ENCODE assay signal across 8 cellular contexts in the genomic region with DNA sequence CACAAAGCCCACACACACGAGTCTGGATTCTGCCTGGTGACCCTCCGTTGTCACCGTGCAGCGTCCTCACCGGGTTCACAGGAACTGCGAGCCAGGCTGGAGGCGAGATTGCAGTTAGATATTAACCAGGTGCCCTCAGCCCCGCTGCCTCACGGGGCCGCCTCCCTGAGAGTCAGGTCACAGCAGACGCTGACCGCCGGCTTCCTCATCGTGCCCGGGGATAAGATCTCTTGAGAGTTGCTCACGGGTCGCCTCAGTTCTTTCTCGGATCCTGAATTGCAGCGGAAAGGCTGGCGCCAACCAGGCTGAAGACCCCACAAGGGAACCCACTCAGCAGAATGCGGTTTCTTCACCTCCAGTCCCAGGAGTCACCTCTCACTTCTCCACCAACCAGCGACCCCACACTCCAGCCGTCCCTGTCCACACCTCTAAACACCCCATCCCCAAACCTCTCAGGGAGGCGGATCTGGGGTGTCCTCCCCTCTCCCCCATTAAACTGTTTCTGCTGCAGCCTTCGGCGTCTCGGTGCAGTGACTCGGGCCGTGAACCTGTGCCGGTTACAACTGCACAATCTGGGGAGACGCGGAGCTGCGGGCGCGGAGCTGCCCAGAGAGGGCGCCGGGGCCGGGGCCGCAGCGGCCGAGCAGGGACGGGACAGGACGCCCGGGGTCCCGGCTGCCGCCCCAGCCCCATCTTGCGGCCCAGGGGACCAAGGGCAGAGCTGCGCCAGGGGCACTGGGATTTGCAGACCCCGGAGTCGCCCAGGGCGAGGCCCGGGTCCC. TPM values are rescaled to one million over a fixed set of nuclear protein-coding genes. Genes with fewer than 3 reads are reported as not detected.
A peak's percentile ranks its signal among the peaks of the same experiment; 100 is the strongest.
DNase-seq lines count a peak whose midpoint lies in the region; ATAC-seq, FAIRE-seq and TF ChIP-seq lines count a peak whose summit lies in the region.

No MANE protein-coding gene starts in this region.

- CTCF ChIA-PET in Calu3 (lab: Charles Lee), result interaction anchor here (0.6 to 0.8 kb wide), 2 partner anchors 38 to 213 kb away, joined by 3 to 10 read pairs; no protein-coding TSS in a partner anchor

- peaks cover 36% of the 10 kb centered on the region for H3K36me3 Mint-ChIP-seq in Calu3 (ENCODE audit: insufficient read depth, unreplicated experiment)

- TF ChIP-seq CTCF in Calu3 (IDR thresholded peaks at IDR 0.05; ENCODE audit: unreplicated experiment) (no peak), breast epithelium (IDR thresholded peaks at IDR 0.05) (no peak)

- TF ChIP-seq POLR2A in breast epithelium (IDR thresholded peaks at IDR 0.05), result no peak

- no peaks in the 10 kb centered on the region for H3K9me3 ChIP-seq in breast epithelium

- no peaks in the 10 kb centered on the region for H3K4me1 ChIP-seq in breast epithelium

- peak overlapping the region; percentile 79 to 99 (median 94) for H3K4me3 ChIP-seq in breast epithelium

- DNase-seq in Calu3 (peak; percentile 68), T-helper 22 cell (ENCODE audit: low read depth) (peak; percentile 2), breast epithelium (ENCODE audit: low spot score in 2 of 2) (peak; percentile 35 to 73), inferior parietal cortex (ENCODE audit: extremely low spot score) (peak; percentile 1), HTR-8/SVneo (ENCODE audit: insufficient read length, low spot score) (no peak)
- peak; percentile 23 for DNase-seq in stimulated activated CD4-positive, alpha-beta T cell treated with anti-CD3 and anti-CD28 coated beads, Interleukin-12 subunit alpha, Interleukin-12 subunit beta, amount 100 ng/mL, for 4 hours

- H3K9me3 Mint-ChIP-seq in Calu3 (ENCODE audit: low read depth, unreplicated experiment), result peaks cover 2% of the 10 kb centered on the region

- H3K27me3 ChIP-seq in breast epithelium, result no peaks in the 10 kb centered on the region

- H3K4me1 Mint-ChIP-seq in Calu3 (ENCODE audit: low read depth, unreplicated experiment), result peaks cover 8% of the 10 kb centered on the region

- H3K36me3 ChIP-seq in breast epithelium, result no peaks in the 10 kb centered on the region

- TSS peak; percentile 45 for BruUV-seq in Calu3 (replicated peaks; lab: Mats Ljungman, UMichigan)

- H3K27ac ChIP-seq in breast epithelium, result peak overlapping the region; percentile 96 to 97

- ATAC-seq in GM19452 (IDR thresholded peaks at IDR 0.05; ENCODE audit: unreplicated experiment) (peak; percentile 36), HG03558 (IDR thresholded peaks at IDR 0.05; ENCODE audit: extremely low read depth, unreplicated experiment) (peak; percentile 11)

- intact Hi-C loops in Calu3 (cut with micrococcal nuclease; ENCODE audit: unreplicated experiment) (no loop called here), breast epithelium (cut with DNase I; ENCODE audit: low total_unique reads) (no loop called here)

- peak overlapping the region; percentile 97 for H3K27ac Mint-ChIP-seq in Calu3 (ENCODE audit: unreplicated experiment)

- peak overlapping the region; percentile 95 for H3K4me3 Mint-ChIP-seq in Calu3 (ENCODE audit: low read depth, unreplicated experiment)

- H3K27me3 Mint-ChIP-seq in Calu3 (ENCODE audit: unreplicated experiment), result no peaks in the 10 kb centered on the region

- FAIRE-seq in HTR-8/SVneo (lab: Jason Lieb, UNC), result no peak

RNA-seq across cellular contexts. Expression of a gene that starts 0.6 kb away (rescaled TPM):
- 7.4 and 7.9 TPM in 2 replicates for total RNA-seq in Calu3 (2022)
- total RNA-seq in breast epithelium, result 10 to 100 TPM; 10.4 to 20.9 (median 13.1) TPM

RNA-seq across cellular contexts. Expression of a gene that starts 28.6 kb away (rescaled TPM):
- total RNA-seq in Calu3 (2022) (2.5 and 3.4 TPM in 2 replicates), breast epithelium (10 to 100 TPM in 2 of 3 donors, 1 to 10 TPM in 1; 7.7 to 17.6 (median 10.2) TPM)
